In the genomic region with DNA sequence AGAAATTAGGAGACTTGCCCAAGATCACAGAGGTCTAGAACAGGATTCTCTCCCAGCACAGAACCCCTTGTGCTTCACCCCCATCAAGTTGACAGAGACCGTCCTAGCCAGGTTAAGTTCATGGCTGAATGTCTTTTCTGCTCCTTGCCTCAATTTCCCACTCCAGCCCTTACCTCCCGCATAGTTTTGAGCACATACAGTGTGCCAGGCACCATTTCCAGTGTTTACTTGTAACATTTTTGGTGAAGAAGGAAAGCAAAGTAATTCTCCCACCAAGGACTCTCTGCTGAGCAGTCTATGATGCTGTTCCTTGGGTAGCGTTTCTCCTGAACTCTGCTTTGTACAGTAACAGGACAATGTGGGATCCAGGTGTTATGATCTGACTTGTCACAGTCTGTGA, we compare ENCODE assay signal across 9 cellular contexts. TPM values are rescaled to one million over a fixed set of nuclear protein-coding genes. Genes with fewer than 3 reads are reported as not detected.
DNase-seq lines count a peak whose midpoint lies in the region; ATAC-seq and TF ChIP-seq lines count a peak whose summit lies in the region.
"Had no signal": no experiment of that assay in that cellular context is flagged by ENCODE, and none has a peak within 500 bp of the region (broad histone marks: within the 10 kb centered on the region; RNA-seq: fewer than 3 reads in every experiment).

No MANE protein-coding gene starts in this region.

- no peaks in the 10 kb centered on the region for H3K27me3 Mint-ChIP-seq in activated CD4-positive, alpha-beta T cell treated with anti-CD3 and anti-CD28 coated beads for 36 hours

- H3K27ac Mint-ChIP-seq in activated CD4-positive, alpha-beta T cell treated with anti-CD3 and anti-CD28 coated beads for 36 hours = peak overlapping the region; percentile 80

- H3K4me1 Mint-ChIP-seq in activated CD4-positive, alpha-beta T cell treated with anti-CD3 and anti-CD28 coated beads for 36 hours = peaks cover 19% of the 10 kb centered on the region

- intact Hi-C loops in activated CD4-positive, alpha-beta T cell treated with anti-CD3 and anti-CD28 coated beads for 36 hours (cut with DNase I, micrococcal nuclease) = no loop called here
- intact Hi-C loops in ascending aorta (cut with DNase I) (loop anchor here (2.0 kb wide), 1 partner anchor 167 kb away; a partner anchor contains a TSS), left lung (cut with DNase I) (no loop called here), left colon (cut with DNase I, micrococcal nuclease) (no loop called here)

- peak overlapping the region; percentile 47 to 95 (median 81) for H3K9ac ChIP-seq in subcutaneous abdominal adipose tissue (ENCODE audit: low read length in 5 of 5)

- H3K27ac ChIP-seq in ascending aorta = peak overlapping the region; percentile 84 to 91
- H3K27ac ChIP-seq in left lung = peak overlapping the region; percentile 84 to 94
- peak overlapping the region; percentile 85 for H3K27ac ChIP-seq in subcutaneous abdominal adipose tissue (ENCODE audit: low read depth, low read length)

- peak overlapping the region; percentile 76 to 89 for H3K4me3 ChIP-seq in ascending aorta
- H3K4me3 ChIP-seq in left lung = peak overlapping the region; percentile 69 to 90
- peak overlapping the region; percentile 68 to 98 (median 94) for H3K4me3 ChIP-seq in subcutaneous abdominal adipose tissue (ENCODE audit: low read depth in 1 of 5, low read length in 5 of 5)

- no peaks in the 10 kb centered on the region for H3K9me3 Mint-ChIP-seq in activated CD4-positive, alpha-beta T cell treated with anti-CD3 and anti-CD28 coated beads for 36 hours (ENCODE audit: low read depth)

- no peaks in the 10 kb centered on the region for H3K27me3 ChIP-seq in ascending aorta
- H3K27me3 ChIP-seq in left lung = no peaks in the 10 kb centered on the region
- no peaks in the 10 kb centered on the region for H3K27me3 ChIP-seq in subcutaneous abdominal adipose tissue (ENCODE audit: control insufficient read depth in 5 of 5, insufficient read depth in 4 of 5, low read length in 5 of 5)

- no peak for DNase-seq in activated CD4-positive, alpha-beta T cell treated with anti-CD3 and anti-CD28 coated beads for 36 hours
- no peak for DNase-seq in activated CD4-positive, alpha-beta T cell treated with anti-CD3 and anti-CD28 coated beads for 4 hours
- no peak for DNase-seq in ascending aorta (ENCODE audit: low spot score in 2 of 2)
- DNase-seq in left lung = no peak
- DNase-seq in left colon = no peak
- no peak for DNase-seq in AG20443 (ENCODE audit: low spot score)

- TF ChIP-seq CTCF in ascending aorta (IDR thresholded peaks at IDR 0.05) = no peak
- TF ChIP-seq CTCF in left lung (IDR thresholded peaks at IDR 0.05) = no peak

- ATAC-seq in activated CD4-positive, alpha-beta T cell treated with anti-CD3 and anti-CD28 coated beads for 36 hours = no peak
- ATAC-seq in left lung (no peak), HG03108 (IDR thresholded peaks at IDR 0.05; ENCODE audit: unreplicated experiment) (no peak), left colon (no peak)

- peak overlapping the region; percentile 90 for H3K4me3 Mint-ChIP-seq in activated CD4-positive, alpha-beta T cell treated with anti-CD3 and anti-CD28 coated beads for 36 hours

- H3K4me1 ChIP-seq in ascending aorta = peaks cover 6 to 13% of the 10 kb centered on the region in 2 donors
- peaks cover 0 to 27% of the 10 kb centered on the region in 2 donors for H3K4me1 ChIP-seq in left lung
- peaks cover 8 to 33% (median 27%) of the 10 kb centered on the region in 5 donors for H3K4me1 ChIP-seq in subcutaneous abdominal adipose tissue (ENCODE audit: control insufficient read depth in 5 of 5, insufficient read depth in 5 of 5, low read length in 5 of 5)

- POLR2A ChIA-PET in activated CD4-positive, alpha-beta T cell treated with anti-CD3 and anti-CD28 coated beads for 36 hours (lab: Charles Lee) = interaction anchor here (0.9 to 3.0 kb wide), 3 partner anchors 10 to 167 kb away, joined by 3 to 9 read pairs (median 6); a partner anchor contains a TSS

- CTCF ChIA-PET in activated CD4-positive, alpha-beta T cell treated with anti-CD3 and anti-CD28 coated beads for 36 hours (lab: Charles Lee) = interaction anchor here (0.6 to 19.8 kb wide), 14 partner anchors 8 to 721 kb away, joined by 3 to 342 read pairs (median 4); a partner anchor contains a TSS

- peaks cover 30 to 32% of the 10 kb centered on the region in 2 donors for H3K36me3 ChIP-seq in ascending aorta
- peaks cover 0 to 28% of the 10 kb centered on the region in 2 donors for H3K36me3 ChIP-seq in left lung
- peaks cover 7 to 29% (median 27%) of the 10 kb centered on the region in 5 donors for H3K36me3 ChIP-seq in subcutaneous abdominal adipose tissue (ENCODE audit: control insufficient read depth in 5 of 5, insufficient read depth in 5 of 5, low read length in 5 of 5)

- H3K36me3 Mint-ChIP-seq in activated CD4-positive, alpha-beta T cell treated with anti-CD3 and anti-CD28 coated beads for 36 hours (ENCODE audit: low read depth) = peaks cover 15% of the 10 kb centered on the region

- H3K9me3 ChIP-seq in ascending aorta = no peaks in the 10 kb centered on the region
- no peaks in the 10 kb centered on the region for H3K9me3 ChIP-seq in left lung
- H3K9me3 ChIP-seq in subcutaneous abdominal adipose tissue (ENCODE audit: control insufficient read depth in 5 of 5, low read length in 5 of 5) = no peaks in the 10 kb centered on the region

RNA-seq across cellular contexts. Expression of a gene that starts 1.2 kb away (rescaled TPM):
- 10 to 100 TPM in 1 of 2 experiments, 1 to 10 TPM in 1; 8.3 to 10.5 TPM for total RNA-seq in activated CD4-positive, alpha-beta T cell treated with anti-CD3 and anti-CD28 coated beads for 36 hours
- total RNA-seq in ascending aorta = 33.5 TPM
- 10 to 100 TPM; 33.6 to 51.0 TPM for total RNA-seq in left lung
- 10 to 100 TPM; 16.9 to 19.5 TPM for total RNA-seq in left colon

RNA-seq across cellular contexts. Expression of a gene that starts 10.3 kb away (rescaled TPM):
- 100 to 1,000 TPM; 265 to 302 TPM for total RNA-seq in activated CD4-positive, alpha-beta T cell treated with anti-CD3 and anti-CD28 coated beads for 36 hours
- 186 TPM for total RNA-seq in ascending aorta
- 100 to 1,000 TPM; 220 to 251 TPM for total RNA-seq in left lung
- 100 to 1,000 TPM; 139 to 142 TPM for total RNA-seq in left colon

RNA-seq across cellular contexts. Expression of a gene that starts 44.8 kb away (rescaled TPM):
- not detected for total RNA-seq in activated CD4-positive, alpha-beta T cell treated with anti-CD3 and anti-CD28 coated beads for 36 hours
- not detected for total RNA-seq in ascending aorta
- total RNA-seq in left lung = not detected
- not detected for total RNA-seq in left colon
- total RNA-seq: mucosa of gallbladder had no signal
